ENCODE assay signal across 8 cellular contexts in the genomic region with DNA sequence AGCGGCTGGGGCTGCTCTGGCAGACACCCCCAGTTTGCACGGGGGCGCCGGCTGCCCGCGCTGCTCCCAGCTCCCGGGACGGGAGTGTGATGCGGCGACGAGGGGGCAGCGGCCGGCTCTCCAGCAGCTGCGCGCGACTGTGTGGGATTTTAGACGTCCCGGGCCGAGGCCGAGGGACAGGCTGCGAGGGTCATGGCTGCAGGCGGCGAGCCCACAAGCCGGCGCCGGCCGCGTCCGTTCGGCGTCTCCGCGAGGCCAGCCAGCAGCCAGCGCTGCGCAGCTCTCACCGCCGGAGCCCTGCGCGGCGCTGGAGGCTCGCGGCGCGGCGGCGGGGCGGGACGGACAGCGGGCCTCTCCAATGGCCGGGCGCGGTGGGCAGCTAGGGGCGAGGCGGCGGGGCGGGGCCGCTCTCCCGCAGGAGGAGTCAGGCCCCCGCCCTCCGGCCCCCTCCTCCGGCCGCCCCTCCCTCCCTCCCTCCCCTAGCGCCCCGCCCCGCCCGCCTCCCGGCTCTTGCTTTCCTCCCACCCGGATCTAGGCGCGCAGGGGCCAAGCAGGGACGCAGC. TPM values are rescaled to one million over a fixed set of nuclear protein-coding genes. Genes with fewer than 3 reads are reported as not detected.
DNase-seq lines count a peak whose midpoint lies in the region; ATAC-seq and TF ChIP-seq lines count a peak whose summit lies in the region.

Gene FZD4, minus strand, starts transcription at position 285 of the 563 bp plus-strand sequence. CDS start 310 bp downstream, outside the sequence.

- peak within 1 kb of the TSS; percentile 67 for H3K9ac ChIP-seq in endocrine pancreas (ENCODE audit: control insufficient read depth, insufficient read depth, low read length)

- H3K27me3 ChIP-seq in endocrine pancreas (ENCODE audit: control insufficient read depth, insufficient read depth, low read length) = no peaks in the 10 kb centered on the region

- H3K27ac Mint-ChIP-seq in CD14-positive monocyte = peak within 1 kb of the TSS in 3 of 7 donors; percentile 20 to 82 (median 33)

- no peaks in the 10 kb centered on the region for H3K4me1 ChIP-seq in endocrine pancreas (ENCODE audit: control insufficient read depth, insufficient read depth, low read length)

- H3K4me3 Mint-ChIP-seq in CD14-positive monocyte = peak within 1 kb of the TSS; percentile 86 to 96

- TF ChIP-seq CTCF in CD14-positive monocyte (IDR thresholded peaks at IDR 0.05) = no peak

- H3K36me3 ChIP-seq in endocrine pancreas (ENCODE audit: control insufficient read depth, insufficient read depth, low read length) = no peaks in the 10 kb centered on the region

- peak within 1 kb of the TSS; percentile 53 for H3K4me3 ChIP-seq in endocrine pancreas (ENCODE audit: control insufficient read depth, insufficient read depth, low read length)

- ATAC-seq in GM19035 (IDR thresholded peaks at IDR 0.05; ENCODE audit: unreplicated experiment) (peak; percentile 97), HG03139 (IDR thresholded peaks at IDR 0.05; ENCODE audit: unreplicated experiment) (peak; percentile 93)

- H3K4me1 Mint-ChIP-seq in CD14-positive monocyte = peaks cover 20% of the 10 kb centered on the region

- peaks cover 35 to 67% (median 43%) of the 10 kb centered on the region in 3 donors for H3K27me3 Mint-ChIP-seq in CD14-positive monocyte (ENCODE audit: low read depth in 3 of 3)

- peaks cover 0 to 10% (median 5%) of the 10 kb centered on the region in 7 donors for H3K9me3 Mint-ChIP-seq in CD14-positive monocyte

- DNase-seq in CD14-positive monocyte (ENCODE audit: low spot score) = no peak
- peak; percentile 91 for DNase-seq in NCI-H226
- peak; percentile 12 for DNase-seq in activated CD4-positive, alpha-beta T cell treated with anti-CD3 and anti-CD28 coated beads, Interleukin-2, amount 50 U/mL, for 1 hour
- DNase-seq in lung microvascular endothelial cell (ENCODE audit: low read depth in 2 of 2) = peak; percentile 94 to 96
- peak; percentile 57 to 63 for DNase-seq in stimulated activated CD8-positive, alpha-beta memory T cell treated with anti-CD3 and anti-CD28 coated beads, Interleukin-15, amount 100 ng/mL, for 48 hours (ENCODE audit: low read depth in 2 of 2)

- intact Hi-C loops in CD14-positive monocyte (cut with micrococcal nuclease) = no loop called here

- no peaks in the 10 kb centered on the region for H3K9me3 ChIP-seq in endocrine pancreas (ENCODE audit: control insufficient read depth, low read length)

- H3K36me3 Mint-ChIP-seq in CD14-positive monocyte = peaks cover 0 to 3% of the 10 kb centered on the region in 2 donors

RNA-seq across cellular contexts. Expression of gene FZD4, which starts in this region (rescaled TPM):
- polyA plus RNA-seq in CD14-positive monocyte = not detected
- total RNA-seq in lung microvascular endothelial cell = 97.0 and 133 TPM in 2 replicates
